ENCODE assay signal across 8 cellular contexts in genomic region chr14:60093606-60094005, GRCh38. TPM values are rescaled to one million over a fixed set of nuclear protein-coding genes. Genes with fewer than 3 reads are reported as not detected.
DNase-seq lines count a peak whose midpoint lies in the region; ATAC-seq and TF ChIP-seq lines count a peak whose summit lies in the region.

No MANE protein-coding gene starts in this region.

- TF ChIP-seq POLR2A in testis (IDR thresholded peaks at IDR 0.05) = no peak

- intact Hi-C loops in testis (cut with DNase I; ENCODE audit: low total_unique reads) = no loop called here

- DNase-seq in activated T-cell treated with anti-CD3 and anti-CD28 coated beads, Interleukin-2, amount 50 U/mL, for 72 hours = no peak
- no peak for DNase-seq in activated T-cell treated with anti-CD3 and anti-CD28 coated beads for 4 hours
- DNase-seq in glomerular visceral epithelial cell (ENCODE audit: extremely low spot score) = peak; percentile 5
- no peak for DNase-seq in testis
- no peak for DNase-seq in foreskin melanocyte
- DNase-seq in mesenteric fat pad (ENCODE audit: low spot score) = no peak

- TF ChIP-seq CTCF in VCaP (conservative IDR thresholded peaks at IDR 0.05) = no peak
- TF ChIP-seq CTCF in testis (IDR thresholded peaks at IDR 0.05) = no peak

- H3K4me3 Mint-ChIP-seq in activated T-cell treated with anti-CD3 and anti-CD28 coated beads, Interleukin-2, amount 50 U/mL, for 72 hours = peak overlapping the region; percentile 91 to 98

- H3K9me3 Mint-ChIP-seq in activated T-cell treated with anti-CD3 and anti-CD28 coated beads, Interleukin-2, amount 50 U/mL, for 72 hours = peaks cover 0 to 2% of the 10 kb centered on the region in 2 donors

- peaks cover 17% of the 10 kb centered on the region for H3K4me1 ChIP-seq in testis

- peaks cover 10 to 17% of the 10 kb centered on the region in 2 donors for H3K36me3 Mint-ChIP-seq in activated T-cell treated with anti-CD3 and anti-CD28 coated beads, Interleukin-2, amount 50 U/mL, for 72 hours (ENCODE audit: insufficient read depth in 2 of 2)

- ATAC-seq in activated T-cell treated with anti-CD3 and anti-CD28 coated beads, Interleukin-2, amount 50 U/mL, for 72 hours (replicated peaks in 1 of 2) = no peak
- ATAC-seq in HG02885 (IDR thresholded peaks at IDR 0.05; ENCODE audit: poor library complexity, unreplicated experiment) = no peak

- no peak overlapping the region for H3K4me3 ChIP-seq in testis

- H3K27me3 ChIP-seq in testis = no peaks in the 10 kb centered on the region

- H3K4me1 Mint-ChIP-seq in activated T-cell treated with anti-CD3 and anti-CD28 coated beads, Interleukin-2, amount 50 U/mL, for 72 hours (ENCODE audit: low read depth) = peaks cover 39% of the 10 kb centered on the region

- peak overlapping the region; percentile 98 for H3K27ac Mint-ChIP-seq in activated T-cell treated with anti-CD3 and anti-CD28 coated beads, Interleukin-2, amount 50 U/mL, for 72 hours

- H3K36me3 ChIP-seq in testis (ENCODE audit: low read depth, missing control alignments) = no peaks in the 10 kb centered on the region

- no peaks in the 10 kb centered on the region for H3K27me3 Mint-ChIP-seq in activated T-cell treated with anti-CD3 and anti-CD28 coated beads, Interleukin-2, amount 50 U/mL, for 72 hours (ENCODE audit: low read depth)

- H3K9me3 ChIP-seq in testis = no peaks in the 10 kb centered on the region

- peak overlapping the region; percentile 98 for H3K27ac ChIP-seq in VCaP
- peak overlapping the region; percentile 98 to 100 for H3K27ac ChIP-seq in testis

RNA-seq across cellular contexts. Expression of gene PCNX4, which starts 1.9 kb away (rescaled TPM):
- total RNA-seq in activated T-cell treated with anti-CD3 and anti-CD28 coated beads, Interleukin-2, amount 50 U/mL, for 72 hours = 10 to 100 TPM; 36.1 to 45.4 TPM
- total RNA-seq in testis = 100 to 1,000 TPM; 118 to 133 TPM
- polyA plus RNA-seq in testis (ENCODE audit: insufficient read depth, low read depth, low replicate concordance) = 42.3 TPM
- total RNA-seq in mesenteric fat pad = 36.2 TPM
